ENCODE assay signal across 8 cellular contexts in genomic region chr3:100492810-100493140, GRCh38. TPM values are rescaled to one million over a fixed set of nuclear protein-coding genes. Genes with fewer than 3 reads are reported as not detected.
DNase-seq lines count a peak whose midpoint lies in the region; ATAC-seq, FAIRE-seq and TF ChIP-seq lines count a peak whose summit lies in the region.

No MANE protein-coding gene starts in this region.

- DNase-seq in activated T-cell treated with anti-CD3 and anti-CD28 coated beads, Interleukin-2, amount 50 U/mL, for 4 hours = no peak
- no peak for DNase-seq in activated T-cell treated with anti-CD3 and anti-CD28 coated beads, Interleukin-2, amount 50 U/mL, for 48 hours
- DNase-seq in K562 (ENCODE audit: extremely low read depth in 1 of 4, low spot score in 3 of 4) (no peak), right lobe of liver (no peak), upper lobe of right lung (no peak), iPS-NIHi7 (ENCODE audit: extremely low spot score) (no peak)

- 2% methylated on average over 6 of the region's 6 CpGs for WGBS in K562 (ENCODE audit: insufficient coverage, low coverage, missing lambda C conversion rate)
- WGBS in right lobe of liver (ENCODE audit: insufficient coverage, low coverage, low lambda C conversion rate, missing lambda C conversion rate) = 1% methylated on average over 6 of the region's 6 CpGs

- CTCF ChIA-PET in K562 (lab: Yijun Ruan, JAX; ENCODE audit: low intra/inter-chr PET ratio) = no interaction called here

- H3K9me3 ChIP-seq in K562 (replicated peaks; ENCODE audit: control insufficient read depth, insufficient read depth, low read depth, low read length) (no peaks in the 10 kb centered on the region), right lobe of liver (no peaks in the 10 kb centered on the region), upper lobe of right lung (no peaks in the 10 kb centered on the region)

- H2AFZ ChIP-seq in K562 (ENCODE audit: low read depth, low read length) = peak overlapping the region; percentile 90

- H3K27me3 ChIP-seq in K562 (ENCODE audit: control insufficient read depth in 2 of 2, insufficient read depth in 2 of 2, low read length in 2 of 2) = no peaks in the 10 kb centered on the region; a peak in 1 of 5 replicates
- H3K27me3 ChIP-seq in right lobe of liver = no peaks in the 10 kb centered on the region
- H3K27me3 ChIP-seq in upper lobe of right lung = no peaks in the 10 kb centered on the region

- TF ChIP-seq EP300 in K562 (IDR thresholded peaks at IDR 0.05; ENCODE audit: low read length) = no peak

- H3K4me3 ChIP-seq in K562 = peak overlapping the region; percentile 42
- H3K4me3 ChIP-seq in right lobe of liver = peak overlapping the region; percentile 53 to 61 (median 54)
- peak overlapping the region; percentile 59 for H3K4me3 ChIP-seq in upper lobe of right lung

- H3K79me2 ChIP-seq in K562 (ENCODE audit: control insufficient read depth, insufficient read depth, low read length) = no peaks in the 10 kb centered on the region

- TF ChIP-seq POLR2A in K562 (conservative IDR thresholded peaks at IDR 0.05) (no peak), right lobe of liver (IDR thresholded peaks at IDR 0.05) (no peak)

- TF ChIP-seq CTCF in K562 (IDR thresholded peaks at IDR 0.05 in 2 of 3, conservative IDR thresholded peaks at IDR 0.05 in 1 of 3; ENCODE audit: insufficient read depth in 2 of 3, low read depth in 1 of 3, low read length in 3 of 3) = no peak
- TF ChIP-seq CTCF in right lobe of liver (IDR thresholded peaks at IDR 0.05) = no peak
- TF ChIP-seq CTCF in upper lobe of right lung (IDR thresholded peaks at IDR 0.05) = no peak

- H3K4me2 ChIP-seq in K562 (ENCODE audit: insufficient read depth, low read length) = peak overlapping the region; percentile 80

- no peak for ATAC-seq in activated T-cell treated with anti-CD3 and anti-CD28 coated beads, Interleukin-2, amount 50 U/mL, for 4 hours
- peak; percentile 7; the same call in 2 of the 3 replicates for ATAC-seq in K562
- ATAC-seq in right lobe of liver = peak in 3 of 4 donors; percentile 22 to 31 (median 28)
- ATAC-seq in upper lobe of right lung = no peak
- ATAC-seq in HG03175 (IDR thresholded peaks at IDR 0.05; ENCODE audit: unreplicated experiment) = no peak
- no peak for ATAC-seq in GM19351 (IDR thresholded peaks at IDR 0.05; ENCODE audit: unreplicated experiment)

- peaks cover 17% of the 10 kb centered on the region for H3K27me3 Mint-ChIP-seq in activated T-cell treated with anti-CD3 and anti-CD28 coated beads, Interleukin-2, amount 50 U/mL, for 4 hours (ENCODE audit: low read depth)

- POLR2A ChIA-PET in K562 (lab: Yijun Ruan, JAX) = interaction anchor here (0.6 to 1.2 kb wide), 7 partner anchors 8 to 1041 kb away, joined by 3 to 4 read pairs (median 3); no protein-coding TSS in a partner anchor

- no peaks in the 10 kb centered on the region for H4K20me1 ChIP-seq in K562 (replicated peaks; ENCODE audit: control insufficient read depth, insufficient read depth, low read length)

- peaks cover 4 to 6% of the 10 kb centered on the region in 2 experiments; a peak in 3 of 5 replicates for H3K4me1 ChIP-seq in K562 (replicated peaks in 1 of 2; ENCODE audit: control insufficient read depth in 2 of 2, insufficient read depth in 2 of 2, low read length in 2 of 2)
- peaks cover 0 to 6% (median 2%) of the 10 kb centered on the region in 4 donors for H3K4me1 ChIP-seq in right lobe of liver
- no peaks in the 10 kb centered on the region for H3K4me1 ChIP-seq in upper lobe of right lung

- no peaks in the 10 kb centered on the region for H3K9me1 ChIP-seq in K562 (ENCODE audit: control insufficient read depth, insufficient read depth, low read length)

- H3K36me3 ChIP-seq in K562 (ENCODE audit: control insufficient read depth, insufficient read depth, low read length) (no peaks in the 10 kb centered on the region), right lobe of liver (no peaks in the 10 kb centered on the region), upper lobe of right lung (no peaks in the 10 kb centered on the region)

- no peaks in the 10 kb centered on the region for H3K9me3 Mint-ChIP-seq in activated T-cell treated with anti-CD3 and anti-CD28 coated beads, Interleukin-2, amount 50 U/mL, for 4 hours

- no TSS peak for BruUV-seq in K562 (replicated peaks; lab: Mats Ljungman, UMichigan)

- FAIRE-seq in K562 (lab: Jason Lieb, UNC) = no peak

- in situ Hi-C loops in K562 (cut with MboI) = no loop called here

- H3K27ac ChIP-seq in K562 (ENCODE audit: extremely low read depth, low read depth, low read length) (peak overlapping the region; percentile 12; the same call in 1 of the 3 replicates), right lobe of liver (peak overlapping the region; percentile 71 to 91 (median 87)), upper lobe of right lung (peak overlapping the region; percentile 77)

- no peak for TF ChIP-seq RAD21 in K562 (CRISPR knock-in tag; conservative IDR thresholded peaks at IDR 0.05 in 1 of 2, IDR thresholded peaks at IDR 0.05 in 1 of 2)

- no peaks in the 10 kb centered on the region for H3K36me3 Mint-ChIP-seq in activated T-cell treated with anti-CD3 and anti-CD28 coated beads, Interleukin-2, amount 50 U/mL, for 4 hours (ENCODE audit: insufficient read depth)

- H3K4me1 Mint-ChIP-seq in activated T-cell treated with anti-CD3 and anti-CD28 coated beads, Interleukin-2, amount 50 U/mL, for 4 hours (ENCODE audit: low read depth) = peaks cover 10% of the 10 kb centered on the region

- intact Hi-C loops in K562 (cut with micrococcal nuclease) (no loop called here), right lobe of liver (cut with DNase I) (no loop called here), upper lobe of right lung (cut with DNase I) (no loop called here)

- peak overlapping the region; percentile 52 to 87; a peak in 3 of 4 replicates for H3K9ac ChIP-seq in K562 (ENCODE audit: insufficient read depth in 1 of 2, low read depth in 2 of 2, low read length in 2 of 2)

- H3K4me3 Mint-ChIP-seq in activated T-cell treated with anti-CD3 and anti-CD28 coated beads, Interleukin-2, amount 50 U/mL, for 4 hours = peak overlapping the region; percentile 81

TF ChIP-seq in K562, 482 proteins besides CTCF, POLR2A, EP300 and RAD21:
- 0 out of 2 replicates have a peak, but pooled peaks have one; percentile 7 for TF ChIP-seq RNF2 (IDR thresholded peaks at IDR 0.05)
- TF ChIP-seq ZNF561 (CRISPR knock-in tag; conservative IDR thresholded peaks at IDR 0.05) = no peak
- no peak for TF ChIP-seq GATAD2B (IDR thresholded peaks at IDR 0.05; ENCODE audit: borderline replicate concordance)
- no peak for TF ChIP-seq ATF1 (CRISPR knock-in tag; IDR thresholded peaks at IDR 0.05)
- TF ChIP-seq ATF1 (tag; IDR thresholded peaks at IDR 0.05) = peak; percentile 6; the same call in 1 of the 2 replicates
- TF ChIP-seq, protein P1, sequence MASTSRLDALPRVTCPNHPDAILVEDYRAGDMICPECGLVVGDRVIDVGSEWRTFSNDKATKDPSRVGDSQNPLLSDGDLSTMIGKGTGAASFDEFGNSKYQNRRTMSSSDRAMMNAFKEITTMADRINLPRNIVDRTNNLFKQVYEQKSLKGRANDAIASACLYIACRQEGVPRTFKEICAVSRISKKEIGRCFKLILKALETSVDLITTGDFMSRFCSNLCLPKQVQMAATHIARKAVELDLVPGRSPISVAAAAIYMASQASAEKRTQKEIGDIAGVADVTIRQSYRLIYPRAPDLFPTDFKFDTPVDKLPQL (IDR thresholded peaks at IDR 0.05; ENCODE audit: extremely low read depth, insufficient read length) = no peak
- TF ChIP-seq HEY1 (CRISPR knock-in tag; IDR thresholded peaks at IDR 0.05; ENCODE audit: borderline replicate concordance) = no peak
- no peak for TF ChIP-seq FOXM1 (IDR thresholded peaks at IDR 0.05; ENCODE audit: low read depth)
- TF ChIP-seq FOXM1 (CRISPR knock-in tag; IDR thresholded peaks at IDR 0.05; ENCODE audit: low read depth) = no peak
- no peak for TF ChIP-seq NFIX (CRISPR knock-in tag; IDR thresholded peaks at IDR 0.05; ENCODE audit: low read depth)
- TF ChIP-seq MAZ (CRISPR knock-in tag; conservative IDR thresholded peaks at IDR 0.05 in 1 of 2, IDR thresholded peaks at IDR 0.05 in 1 of 2) = 0 out of 4 replicates have a peak, but pooled peaks of 1 of the 2 experiments have one; percentile 1

RNA-seq across cellular contexts. Expression of gene TMEM45A, which starts 0.4 kb away (rescaled TPM):
- total RNA-seq in activated T-cell treated with anti-CD3 and anti-CD28 coated beads, Interleukin-2, amount 50 U/mL, for 4 hours = under 1 TPM in 1 of 3 donors, not detected in 2; 0.18 TPM
- total RNA-seq in K562 (2011; cell fraction: chromatin; rRNA removed; ENCODE audit: low replicate concordance) = 0.46 and 2.0 TPM in 2 replicates
- 0.67 and 0.92 TPM in 2 replicates for total RNA-seq in K562 (2011; cell fraction: nucleolus; rRNA removed)
- 1.0 and 1.7 TPM in 2 replicates for total RNA-seq in K562 (2011; cell fraction: nucleoplasm; rRNA removed)
- 0.41 and 0.65 TPM in 2 replicates for total RNA-seq in K562 (2014; rRNA removed)
- total RNA-seq in K562 (2014; rRNA removed; fragmentation: Illumina TruSeq; extraction: Trizol) = 1.1 TPM in 2 replicates
- total RNA-seq in K562 (2015; rRNA removed; fragmentation: Illumina TruSeq; extraction: Trizol) = 0.54 and 0.57 TPM in 2 replicates
- 0.80 and 0.83 TPM in 2 replicates for total RNA-seq in K562 (2021)
- 0.22 and 0.95 TPM in 2 replicates for polyA plus RNA-seq in K562 (2011; rRNA removed)
- 0.22 and 0.59 TPM in 2 replicates for polyA plus RNA-seq in K562 (2011; cell fraction: cytosol; rRNA removed)
- polyA plus RNA-seq in K562 (2011; cell fraction: nucleus; rRNA removed) = 0.09 and 0.11 TPM in 2 replicates
- polyA plus RNA-seq in K562 (2012) = 4.5 and 4.7 TPM in 2 replicates
- 1.1 and 1.3 TPM in 2 replicates for polyA plus RNA-seq in K562 (2014; fragmentation: Illumina TruSeq; extraction: Trizol)
- 1 to 10 TPM; 3.3 to 4.1 TPM for polyA plus RNA-seq in K562 (2014; fragmentation: Nextera tagmentation; extraction: Ambion mirVana)
- polyA plus RNA-seq in K562 (2014; rRNA removed) = 0.89 and 1.1 TPM in 2 replicates
- 0.51 and 1.2 TPM in 2 replicates for polyA minus RNA-seq in K562 (2011; rRNA and poly(A)+ RNA removed)
- polyA minus RNA-seq in K562 (2011; cell fraction: cytosol; rRNA and poly(A)+ RNA removed) = 1.3 TPM in 1 of 2 replicates, not detected in the other
- polyA minus RNA-seq in K562 (2011; cell fraction: nucleus; rRNA and poly(A)+ RNA removed) = 0.33 and 0.40 TPM in 2 replicates
- 100 to 1,000 TPM in 1 of 6 experiments, 10 to 100 TPM in 5; 47.9 to 189 (median 54.2) TPM for total RNA-seq in right lobe of liver
- 15.9 TPM for total RNA-seq in upper lobe of right lung

Comparison
In these comparisons a context has a peak if more than half of its experiments do, and no peak if none do; other contexts are left out.
1. ATAC-seq: peak in K562 (single experiment) and right lobe of liver (3 of 4); none in activated T-cell treated with anti-CD3 and anti-CD28 coated beads, Interleukin-2, amount 50 U/mL, for 4 hours (0 of 2), upper lobe of right lung (single experiment), HG03175 (single experiment) and GM19351 (single experiment).
2. H3K27ac ChIP-seq: peak in every context shown above with its lines; median percentile 87 in right lobe of liver; 77 in upper lobe of right lung; 12 in K562.
3. Peak in every context shown above with its lines, with median percentiles within 50 percentile points of each other: H3K4me3 ChIP-seq.